Comparison of ENCODE assay signal across 10 cellular contexts in genomic region chr17:57541472-57542394, GRCh38.
DNase-seq lines count a peak whose midpoint lies in the region; ATAC-seq and TF ChIP-seq lines count a peak whose summit lies in the region.
"Had no signal": no experiment of that assay in that cellular context is flagged by ENCODE, and none has a peak within 500 bp of the region (broad histone marks: within the 10 kb centered on the region; RNA-seq: fewer than 3 reads in every experiment).

No MANE protein-coding gene starts in this region.

- ATAC-seq in HG02623 (IDR thresholded peaks at IDR 0.05; ENCODE audit: unreplicated experiment), result no peak

- no peaks in the 10 kb centered on the region for H3K36me3 ChIP-seq in H7 (replicated peaks; ENCODE audit: control insufficient read depth, insufficient read depth, low read length)

- peaks cover 21% of the 10 kb centered on the region for H3K36me3 Mint-ChIP-seq in nephron progenitor cell (ENCODE audit: low read depth)
- H3K36me3 Mint-ChIP-seq: activated CD4-positive, alpha-beta memory T cell treated with anti-CD3 and anti-CD28 coated beads for 36 hours had no signal

- no peaks in the 10 kb centered on the region for H3K27me3 ChIP-seq in H7 (ENCODE audit: control insufficient read depth, insufficient read depth, low read length)

- H3K4me3 ChIP-seq in choroid plexus epithelial cell (ENCODE audit: low read depth, low read length) (no peak overlapping the region), H7 (ENCODE audit: insufficient read depth, low read depth, low read length) (no peak overlapping the region)

- peak overlapping the region; percentile 2 for H3K4me3 Mint-ChIP-seq in nephron progenitor cell
- H3K4me3 Mint-ChIP-seq: activated CD4-positive, alpha-beta memory T cell treated with anti-CD3 and anti-CD28 coated beads for 36 hours had no signal

- H3K9me3 Mint-ChIP-seq in nephron progenitor cell, result peaks cover 4% of the 10 kb centered on the region
- H3K9me3 Mint-ChIP-seq: activated CD4-positive, alpha-beta memory T cell treated with anti-CD3 and anti-CD28 coated beads for 36 hours had no signal

- no peak for TF ChIP-seq CTCF in choroid plexus epithelial cell (conservative IDR thresholded peaks at IDR 0.05; ENCODE audit: low read depth, low read length)
- TF ChIP-seq CTCF in nephron progenitor cell (IDR thresholded peaks at IDR 0.05), result no peak

- H3K27ac Mint-ChIP-seq in nephron progenitor cell, result peak overlapping the region; percentile 95
- H3K27ac Mint-ChIP-seq: activated CD4-positive, alpha-beta memory T cell treated with anti-CD3 and anti-CD28 coated beads for 36 hours had no signal

- H3K27me3 Mint-ChIP-seq in nephron progenitor cell (ENCODE audit: low read depth, poor library complexity), result peaks cover 2% of the 10 kb centered on the region
- H3K27me3 Mint-ChIP-seq: activated CD4-positive, alpha-beta memory T cell treated with anti-CD3 and anti-CD28 coated beads for 36 hours had no signal

- DNase-seq in CD1c-positive myeloid dendritic cell (ENCODE audit: extremely low spot score) (peak; percentile 28), NCI-H2227 treated with DMSO at 0.1 percent for 48 hours (lab: John Stamatoyannopoulos, UW) (peak; percentile 36), choroid plexus epithelial cell (ENCODE audit: low read depth) (peak; percentile 81), nephron progenitor cell (no peak), activated gamma-delta T cell treated with Interleukin-2 at 50 U/mL for 16 hours (no peak), H7 (no peak)
- no peak for DNase-seq in stimulated activated CD4-positive, alpha-beta T cell treated with anti-CD3 and anti-CD28 coated beads, Interleukin-4, amount 100 ng/mL, for 24 hours
- DNase-seq: activated CD4-positive, alpha-beta memory T cell treated with anti-CD3 and anti-CD28 coated beads for 36 hours; DMS79 had no signal

- H3K4me1 Mint-ChIP-seq in nephron progenitor cell, result peaks cover 100% of the 10 kb centered on the region

Comparison
In these comparisons a context has a peak if more than half of its experiments do, and no peak if none do; other contexts are left out.
1. DNase-seq: peak in CD1c-positive myeloid dendritic cell (single experiment), NCI-H2227 treated with DMSO at 0.1 percent for 48 hours (single experiment) and choroid plexus epithelial cell (single experiment); none in nephron progenitor cell (single experiment), activated gamma-delta T cell treated with Interleukin-2 at 50 U/mL for 16 hours (single experiment), stimulated activated CD4-positive, alpha-beta T cell treated with anti-CD3 and anti-CD28 coated beads, Interleukin-4, amount 100 ng/mL, for 24 hours (single experiment) and H7 (single experiment).